ENCODE assay signal across 21 cellular contexts in genomic region chr3:135055449-135055848, GRCh38.
DNase-seq lines count a peak whose midpoint lies in the region; ATAC-seq and TF ChIP-seq lines count a peak whose summit lies in the region.
"Had no signal": no experiment of that assay in that cellular context is flagged by ENCODE, and none has a peak within 500 bp of the region (broad histone marks: within the 10 kb centered on the region; RNA-seq: fewer than 3 reads in every experiment).

No MANE protein-coding gene starts in this region.

- H3K4me1 ChIP-seq in upper lobe of right lung (no peaks in the 10 kb centered on the region), uterus (no peaks in the 10 kb centered on the region)
- H3K4me1 ChIP-seq: A549; BE2C; BLaER1 treated with 17β-estradiol and CSF1 and Interleukin-3, amounts not matched to agents 10 nM and 100 nM had no signal

- peak; percentile 54 for DNase-seq in G401 (ENCODE audit: low spot score)
- no peak for DNase-seq in WTC11 (ENCODE audit: low spot score)
- DNase-seq in osteocyte (ENCODE audit: extremely low spot score, unreplicated experiment) = peak; percentile 70
- DNase-seq in upper lobe of right lung = no peak
- DNase-seq in immature natural killer cell = no peak
- DNase-seq in uterus = no peak
- no peak for DNase-seq in NCI-H1105 (lab: John Stamatoyannopoulos, UW)
- DNase-seq: 8988T; ACHN; AML-193; BE2C; CD4-positive, alpha-beta T cell; CD8-positive, alpha-beta memory T cell; DMS 273 treated with DMSO at 0.1 percent for 48 hours; EL; GF-D8; GOT3; HCEC 1CT had no signal

- POLR2A ChIA-PET in WTC11 (lab: Charles Lee) = no interaction called here

- no peak for ATAC-seq in WTC11
- ATAC-seq in upper lobe of right lung = peak; percentile 9
- ATAC-seq: A549 had no signal

- H3K9me3 ChIP-seq in upper lobe of right lung = no peaks in the 10 kb centered on the region
- no peaks in the 10 kb centered on the region for H3K9me3 ChIP-seq in uterus
- H3K9me3 ChIP-seq: A549; BE2C; BLaER1 treated with 17β-estradiol and CSF1 and Interleukin-3, amounts not matched to agents 10 nM and 100 nM had no signal

- H3K4me3 Mint-ChIP-seq in WTC11 (no peak overlapping the region), osteocyte (ENCODE audit: unreplicated experiment) (no peak overlapping the region), immature natural killer cell (no peak overlapping the region)
- H3K4me3 Mint-ChIP-seq: CD14-positive monocyte; CD4-positive, alpha-beta T cell; CD8-positive, alpha-beta memory T cell had no signal

- H3K4me3 ChIP-seq in upper lobe of right lung = no peak overlapping the region
- H3K4me3 ChIP-seq in uterus = no peak overlapping the region
- H3K4me3 ChIP-seq: A549; BLaER1 treated with 17β-estradiol and CSF1 and Interleukin-3, amounts not matched to agents 10 nM and 100 nM had no signal

- TF ChIP-seq POLR2A in uterus (IDR thresholded peaks at IDR 0.05) = no peak

- intact Hi-C loops in upper lobe of right lung (cut with DNase I) (no loop called here), uterus (cut with DNase I; ENCODE audit: low total_unique reads) (no loop called here)

- CTCF ChIA-PET in WTC11 (lab: Charles Lee) = no interaction called here

- H3K4me1 Mint-ChIP-seq in WTC11 (peaks cover 11% of the 10 kb centered on the region), osteocyte (ENCODE audit: unreplicated experiment) (no peaks in the 10 kb centered on the region), immature natural killer cell (no peaks in the 10 kb centered on the region)
- H3K4me1 Mint-ChIP-seq: CD14-positive monocyte; CD8-positive, alpha-beta memory T cell had no signal

- TF ChIP-seq CTCF in WTC11 (IDR thresholded peaks at IDR 0.05) = no peak
- no peak for TF ChIP-seq CTCF in osteocyte (IDR thresholded peaks at IDR 0.05)
- no peak for TF ChIP-seq CTCF in upper lobe of right lung (IDR thresholded peaks at IDR 0.05)
- no peak for TF ChIP-seq CTCF in uterus (IDR thresholded peaks at IDR 0.05)

- H3K9me3 Mint-ChIP-seq in WTC11 (no peaks in the 10 kb centered on the region), osteocyte (ENCODE audit: unreplicated experiment) (no peaks in the 10 kb centered on the region), immature natural killer cell (peaks cover 0 to 5% (median 0%) of the 10 kb centered on the region in 6 donors)
- H3K9me3 Mint-ChIP-seq: CD4-positive, alpha-beta T cell had no signal

- H3K27ac Mint-ChIP-seq in WTC11 = peak overlapping the region; percentile 60; the same call in 1 of the 2 replicates
- H3K27ac Mint-ChIP-seq in osteocyte (ENCODE audit: unreplicated experiment) = no peak overlapping the region
- H3K27ac Mint-ChIP-seq in immature natural killer cell = no peak overlapping the region
- H3K27ac Mint-ChIP-seq: CD14-positive monocyte; CD4-positive, alpha-beta T cell had no signal

- no peaks in the 10 kb centered on the region; the same call in 1 of the 2 replicates for H3K27me3 Mint-ChIP-seq in WTC11 (ENCODE audit: low read depth)
- no peaks in the 10 kb centered on the region for H3K27me3 Mint-ChIP-seq in osteocyte (ENCODE audit: unreplicated experiment)
- H3K27me3 Mint-ChIP-seq in immature natural killer cell (ENCODE audit: low read depth in 3 of 3) = peaks cover 0 to 2% (median 1%) of the 10 kb centered on the region in 3 donors
- H3K27me3 Mint-ChIP-seq: CD4-positive, alpha-beta T cell had no signal

- H3K27ac ChIP-seq in upper lobe of right lung (no peak overlapping the region), uterus (no peak overlapping the region)
- H3K27ac ChIP-seq: A549; BLaER1 treated with 17β-estradiol and CSF1 and Interleukin-3, amounts not matched to agents 10 nM and 100 nM had no signal

- in situ Hi-C loops in G401 (cut with HindIII; ENCODE audit: low sequenced_read_pairs) = no loop called here

- H3K36me3 Mint-ChIP-seq in WTC11 = no peaks in the 10 kb centered on the region
- H3K36me3 Mint-ChIP-seq in osteocyte (ENCODE audit: unreplicated experiment) = no peaks in the 10 kb centered on the region
- H3K36me3 Mint-ChIP-seq in immature natural killer cell = no peaks in the 10 kb centered on the region
- H3K36me3 Mint-ChIP-seq: CD14-positive monocyte; CD8-positive, alpha-beta memory T cell had no signal

- H3K36me3 ChIP-seq in upper lobe of right lung (no peaks in the 10 kb centered on the region), uterus (no peaks in the 10 kb centered on the region)
- H3K36me3 ChIP-seq: BE2C; BLaER1 treated with 17β-estradiol and CSF1 and Interleukin-3, amounts not matched to agents 10 nM and 100 nM had no signal

- H3K27me3 ChIP-seq in upper lobe of right lung (no peaks in the 10 kb centered on the region), uterus (no peaks in the 10 kb centered on the region)
- H3K27me3 ChIP-seq: BE2C; BLaER1 treated with 17β-estradiol and CSF1 and Interleukin-3, amounts not matched to agents 10 nM and 100 nM had no signal

TF ChIP-seq in WTC11, 78 proteins besides CTCF, POLR2A, EP300 and RAD21:
- TF ChIP-seq ZNF423 (CRISPR knock-in tag; IDR thresholded peaks at IDR 0.05) (no peak), TP53 (CRISPR knock-in tag; IDR thresholded peaks at IDR 0.05) (no peak), NFATC4 (CRISPR knock-in tag; IDR thresholded peaks at IDR 0.05) (no peak), ZNF425 (CRISPR knock-in tag; conservative IDR thresholded peaks at IDR 0.05) (no peak), GTF2I (CRISPR knock-in tag; conservative IDR thresholded peaks at IDR 0.05) (no peak), CDX4 (CRISPR knock-in tag; IDR thresholded peaks at IDR 0.05; ENCODE audit: borderline replicate concordance) (no peak), TEAD4 (CRISPR knock-in tag; IDR thresholded peaks at IDR 0.05) (no peak), ATF3 (CRISPR knock-in tag; conservative IDR thresholded peaks at IDR 0.05) (no peak), IRF2 (CRISPR knock-in tag; IDR thresholded peaks at IDR 0.05; ENCODE audit: borderline replicate concordance, low read depth) (no peak), ZNF416 (CRISPR knock-in tag; IDR thresholded peaks at IDR 0.05) (no peak), ZNF671 (CRISPR knock-in tag; IDR thresholded peaks at IDR 0.05) (no peak), NFE2L1 (CRISPR knock-in tag; IDR thresholded peaks at IDR 0.05) (no peak), ZNF396 (CRISPR knock-in tag; IDR thresholded peaks at IDR 0.05; ENCODE audit: borderline replicate concordance) (no peak)

Comparison
In these comparisons a context has a peak if more than half of its experiments do, and no peak if none do; other contexts are left out.
1. DNase-seq: peak in G401 (single experiment) and osteocyte (single experiment); none in WTC11 (single experiment), upper lobe of right lung (single experiment), immature natural killer cell (0 of 3), uterus (0 of 2) and NCI-H1105 (single experiment).